In the genomic region with DNA sequence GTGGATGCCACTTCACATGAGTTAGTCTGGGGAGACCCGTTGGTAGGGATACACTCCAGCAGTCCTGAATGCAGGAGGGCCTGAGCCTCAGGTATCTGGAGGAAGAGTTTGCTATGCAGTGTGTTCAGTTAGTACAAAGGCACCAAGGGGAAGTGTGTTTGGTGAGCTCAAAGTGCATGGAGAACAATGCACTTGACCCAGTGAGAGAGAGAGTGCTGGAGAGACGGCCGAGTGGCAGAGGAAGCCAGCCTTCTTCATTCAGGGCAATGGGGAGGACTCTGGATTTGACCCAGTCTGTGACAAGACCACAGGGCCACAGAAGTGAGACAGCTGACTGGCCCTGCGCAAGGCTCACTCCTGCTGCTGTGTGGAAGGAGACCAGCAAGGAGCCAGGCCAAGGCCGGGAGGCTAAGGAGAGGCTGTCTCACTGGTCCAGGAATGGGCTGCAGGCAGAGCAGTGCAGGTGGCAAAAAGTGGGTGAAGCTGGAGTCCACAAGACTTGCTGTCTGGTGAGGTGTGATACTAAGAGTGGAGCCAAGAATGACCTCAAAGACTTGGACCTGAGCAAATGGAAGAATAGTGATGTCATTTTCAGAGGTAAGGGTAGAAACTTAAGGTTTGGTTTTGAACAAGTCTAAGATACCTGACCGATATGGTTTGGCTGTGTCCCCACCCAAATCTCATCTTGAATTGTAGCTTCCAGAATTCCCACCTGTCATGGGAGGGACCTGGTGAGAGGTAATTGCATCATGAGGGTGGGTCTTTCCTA, we compare ENCODE assay signal across 26 cellular contexts. TPM values are rescaled to one million over a fixed set of nuclear protein-coding genes. Genes with fewer than 3 reads are reported as not detected.
"Had no signal": no experiment of that assay in that cellular context is flagged by ENCODE, and none has a peak within 500 bp of the region (broad histone marks: within the 10 kb centered on the region; RNA-seq: fewer than 3 reads in every experiment).

No MANE protein-coding gene starts in this region.

- H3K27ac Mint-ChIP-seq: mesothelial cell of epicardium; naive thymus-derived CD4-positive, alpha-beta T cell; natural killer cell treated with Interleukin-12 subunit alpha and Interleukin-12 subunit beta and Interleukin-15 and Interleukin-18, amount 100 ng/mL, for 72 hours; neural progenitor cell; progenitor cell of endocrine pancreas; stimulated activated naive B cell treated with anti-CD40 and anti-IgM and Interleukin-4, amounts not matched to agents 10 μg/mL and 1 μg/mL and 100 μg/mL, for 72 hours had no signal

- ATAC-seq: naive thymus-derived CD4-positive, alpha-beta T cell; natural killer cell treated with Interleukin-12 subunit alpha and Interleukin-12 subunit beta and Interleukin-15 and Interleukin-18, amount 100 ng/mL, for 72 hours; sciatic nerve; stimulated activated naive B cell treated with anti-CD40 and anti-IgM and Interleukin-4, amounts not matched to agents 10 μg/mL and 1 μg/mL and 100 μg/mL, for 72 hours; stimulated activated naive CD8-positive, alpha-beta T cell treated with anti-CD3 and anti-CD28 coated beads, Interleukin-15, Interleukin-2, amounts not matched to agents 100 U/mL and 50 U/mL, for 24 hours had no signal

- H3K4me1 Mint-ChIP-seq: naive thymus-derived CD4-positive, alpha-beta T cell; stimulated activated naive B cell treated with anti-CD40 and anti-IgM and Interleukin-4, amounts not matched to agents 10 μg/mL and 1 μg/mL and 100 μg/mL, for 72 hours had no signal

- H3K4me3 ChIP-seq: heart right ventricle, hepatocyte, left ventricle myocardium inferior, lung, neural progenitor cell, ovary, right atrium auricular region, skin epidermis, stomach, testis, tibial artery, uterus had no signal

- DNase-seq: heart right ventricle; islet precursor cell; left ventricle myocardium inferior; mesendoderm; naive thymus-derived CD4-positive, alpha-beta T cell; ovary; stimulated activated CD4-positive, alpha-beta T cell treated with anti-CD3 and anti-CD28 coated beads, Interleukin-12 subunit alpha, Interleukin-12 subunit beta, amount 100 ng/mL, for 4 hours; stimulated activated CD4-positive, alpha-beta T cell treated with anti-CD3 and anti-CD28 coated beads, Interleukin-15, amount 100 ng/mL, for 24 hours; stimulated activated CD4-positive, alpha-beta T cell treated with anti-CD3 and anti-CD28 coated beads, Interleukin-2, amount 100 ng/mL, for 24 hours; stimulated activated CD4-positive, alpha-beta T cell treated with anti-CD3 and anti-CD28 coated beads, Interleukin-4, amount 100 ng/mL, for 24 hours; stimulated activated naive B cell treated with anti-CD40 and anti-IgM and Interleukin-4, amounts not matched to agents 10 μg/mL and 1 μg/mL and 100 μg/mL, for 72 hours; stimulated activated naive CD8-positive, alpha-beta T cell treated with anti-CD3 and anti-CD28 coated beads, Interleukin-15, Interleukin-2, amounts not matched to agents 100 U/mL and 50 U/mL, for 24 hours; stomach; testis; tibial artery; trophoblast cell; uterus had no signal

- H3K36me3 Mint-ChIP-seq: natural killer cell treated with Interleukin-12 subunit alpha and Interleukin-12 subunit beta and Interleukin-15 and Interleukin-18, amount 100 ng/mL, for 72 hours; stimulated activated naive B cell treated with anti-CD40 and anti-IgM and Interleukin-4, amounts not matched to agents 10 μg/mL and 1 μg/mL and 100 μg/mL, for 72 hours had no signal

- H3K4me1 ChIP-seq: neural progenitor cell, right atrium auricular region, stomach, testis, tibial artery, uterus had no signal

- H3K9me3 ChIP-seq: heart right ventricle, left ventricle myocardium inferior, ovary, right atrium auricular region, stomach, testis, tibial artery, uterus had no signal

- H3K27me3 ChIP-seq: heart right ventricle, hepatocyte, neural progenitor cell, ovary, right atrium auricular region, stomach, testis, tibial artery, uterus had no signal

- H3K4me3 Mint-ChIP-seq: mesothelial cell of epicardium; naive thymus-derived CD4-positive, alpha-beta T cell; natural killer cell treated with Interleukin-12 subunit alpha and Interleukin-12 subunit beta and Interleukin-15 and Interleukin-18, amount 100 ng/mL, for 72 hours; neural progenitor cell; stimulated activated naive B cell treated with anti-CD40 and anti-IgM and Interleukin-4, amounts not matched to agents 10 μg/mL and 1 μg/mL and 100 μg/mL, for 72 hours had no signal

- H3K27ac ChIP-seq: heart right ventricle, hepatocyte, left ventricle myocardium inferior, neural progenitor cell, ovary, right atrium auricular region, skin epidermis, stomach, testis, tibial artery, uterus had no signal

- H3K27me3 Mint-ChIP-seq: natural killer cell treated with Interleukin-12 subunit alpha and Interleukin-12 subunit beta and Interleukin-15 and Interleukin-18, amount 100 ng/mL, for 72 hours; progenitor cell of endocrine pancreas; stimulated activated naive B cell treated with anti-CD40 and anti-IgM and Interleukin-4, amounts not matched to agents 10 μg/mL and 1 μg/mL and 100 μg/mL, for 72 hours had no signal

- H3K36me3 ChIP-seq: heart right ventricle, left ventricle myocardium inferior, neural progenitor cell, ovary, right atrium auricular region, stomach, tibial artery, uterus had no signal

RNA-seq across cellular contexts. Expression of a gene that starts 38.0 kb away (rescaled TPM):
- total RNA-seq: naive thymus-derived CD4-positive, alpha-beta T cell; natural killer cell treated with Interleukin-12 subunit alpha and Interleukin-12 subunit beta and Interleukin-15 and Interleukin-18, amount 100 ng/mL, for 72 hours had no signal
